Comparison of ENCODE assay signal across 8 cellular contexts in genomic region chr1:1351511-1352427, GRCh38. TPM values are rescaled to one million over a fixed set of nuclear protein-coding genes. Genes with fewer than 3 reads are reported as not detected.
DNase-seq lines count a peak whose midpoint lies in the region; ATAC-seq and TF ChIP-seq lines count a peak whose summit lies in the region.

No MANE protein-coding gene starts in this region.

- H3K4me3 Mint-ChIP-seq in CD4-positive, alpha-beta memory T cell = peak overlapping the region; percentile 26 to 91 (median 68)
- H3K4me3 Mint-ChIP-seq in osteocyte (ENCODE audit: unreplicated experiment) = peak overlapping the region; percentile 66

- H2AFZ ChIP-seq in fibroblast of lung (ENCODE audit: low read length) = no peak overlapping the region

- H3K27me3 ChIP-seq in CD4-positive, alpha-beta memory T cell (ENCODE audit: insufficient read depth, low read length) = no peaks in the 10 kb centered on the region
- H3K27me3 ChIP-seq in fibroblast of lung (ENCODE audit: control insufficient read depth, insufficient read depth, low read length) (no peaks in the 10 kb centered on the region), brain microvascular endothelial cell (replicated peaks) (no peaks in the 10 kb centered on the region)

- ATAC-seq in GM19455 (IDR thresholded peaks at IDR 0.05; ENCODE audit: unreplicated experiment) = no peak
- ATAC-seq in HG02759 (IDR thresholded peaks at IDR 0.05; ENCODE audit: unreplicated experiment) = no peak

- peaks cover 67% of the 10 kb centered on the region for H3K79me2 ChIP-seq in fibroblast of lung (ENCODE audit: control insufficient read depth, insufficient read depth, low read length)

- H3K9me3 Mint-ChIP-seq in CD4-positive, alpha-beta memory T cell = peaks cover 0 to 2% (median 0%) of the 10 kb centered on the region in 8 donors
- H3K9me3 Mint-ChIP-seq in osteocyte (ENCODE audit: unreplicated experiment) = no peaks in the 10 kb centered on the region

- H3K27me3 Mint-ChIP-seq in CD4-positive, alpha-beta memory T cell = peaks cover 4 to 11% of the 10 kb centered on the region in 2 donors
- no peaks in the 10 kb centered on the region for H3K27me3 Mint-ChIP-seq in osteocyte (ENCODE audit: unreplicated experiment)

- POLR2A ChIA-PET in CD4-positive, alpha-beta memory T cell (lab: Charles Lee; ENCODE audit: partially characterized antibody) = interaction anchor here (1.4 to 3.5 kb wide), 3 partner anchors 19 to 48 kb away, joined by 4 to 24 read pairs (median 6); partner anchors contain the start of genes AURKAIP1 and CCNL2

- intact Hi-C loops in CD4-positive, alpha-beta memory T cell (cut with micrococcal nuclease) = no loop called here

- DNase-seq in CD4-positive, alpha-beta memory T cell = no peak
- peak; percentile 55 to 71 for DNase-seq in fibroblast of lung (ENCODE audit: low read depth in 2 of 2)
- DNase-seq in osteocyte (ENCODE audit: extremely low spot score, unreplicated experiment) = no peak
- DNase-seq in brain microvascular endothelial cell = no peak
- DNase-seq in DMS153 (lab: John Stamatoyannopoulos, UW) = no peak

- peaks cover 2 to 32% (median 15%) of the 10 kb centered on the region in 4 donors for H3K4me1 Mint-ChIP-seq in CD4-positive, alpha-beta memory T cell
- peaks cover 41% of the 10 kb centered on the region for H3K4me1 Mint-ChIP-seq in osteocyte (ENCODE audit: unreplicated experiment)

- no peaks in the 10 kb centered on the region for H3K36me3 Mint-ChIP-seq in CD4-positive, alpha-beta memory T cell
- H3K36me3 Mint-ChIP-seq in osteocyte (ENCODE audit: unreplicated experiment) = peaks cover 9% of the 10 kb centered on the region

- no peak overlapping the region for H3K27ac ChIP-seq in CD4-positive, alpha-beta memory T cell (ENCODE audit: low read depth, low read length)
- peak overlapping the region; percentile 18 for H3K27ac ChIP-seq in fibroblast of lung (ENCODE audit: insufficient read depth, low read length)
- H3K27ac ChIP-seq in brain microvascular endothelial cell = no peak overlapping the region

- in situ Hi-C loops in brain microvascular endothelial cell (cut with HindIII; ENCODE audit: low pct_ligation_motif_present, low sequenced_read_pairs) = no loop called here

- no peaks in the 10 kb centered on the region for H4K20me1 ChIP-seq in fibroblast of lung (ENCODE audit: control insufficient read depth, extremely low read depth, insufficient read depth, low read length)

- CTCF ChIA-PET in CD4-positive, alpha-beta memory T cell (lab: Charles Lee; ENCODE audit: partially characterized antibody) = interaction anchor here (1.8 kb wide), 1 partner anchor 20 kb away, joined by 9 read pairs; no protein-coding TSS in a partner anchor

- H3K4me2 ChIP-seq in fibroblast of lung (ENCODE audit: extremely low read depth, insufficient read depth, low read length) = peak overlapping the region; percentile 44

- no peak overlapping the region for H3K9ac ChIP-seq in fibroblast of lung (ENCODE audit: insufficient read depth, low read length)

- H3K4me3 ChIP-seq in CD4-positive, alpha-beta memory T cell (ENCODE audit: low read length in 2 of 2) = no peak overlapping the region
- H3K4me3 ChIP-seq in fibroblast of lung (replicated peaks in 1 of 4; ENCODE audit: control extremely low read depth in 1 of 4, insufficient read depth in 1 of 4, low read depth in 3 of 4, low read length in 4 of 4) (peak overlapping the region in 1 of 4 experiments; percentile 45), brain microvascular endothelial cell (ENCODE audit: low read depth, low read length) (no peak overlapping the region)

- TF ChIP-seq CTCF in fibroblast of lung (conservative IDR thresholded peaks at IDR 0.05 in 1 of 2, IDR thresholded peaks at IDR 0.05 in 1 of 2; ENCODE audit: low read depth in 1 of 2, low read length in 2 of 2) (no peak), osteocyte (IDR thresholded peaks at IDR 0.05) (no peak), brain microvascular endothelial cell (IDR thresholded peaks at IDR 0.05; ENCODE audit: low read depth, low read length, missing control alignments) (no peak)

- H3K9me3 ChIP-seq in CD4-positive, alpha-beta memory T cell (ENCODE audit: control insufficient read depth in 1 of 2, low read length in 2 of 2) = no peaks in the 10 kb centered on the region
- no peaks in the 10 kb centered on the region for H3K9me3 ChIP-seq in fibroblast of lung (ENCODE audit: control insufficient read depth, insufficient read depth, low read depth, low read length)

- H3K4me1 ChIP-seq in CD4-positive, alpha-beta memory T cell (ENCODE audit: insufficient read depth, low read length) = peaks cover 27% of the 10 kb centered on the region
- H3K4me1 ChIP-seq in fibroblast of lung (ENCODE audit: control insufficient read depth, extremely low read depth, insufficient read depth, low read length) = peaks cover 19% of the 10 kb centered on the region

- H3K36me3 ChIP-seq in CD4-positive, alpha-beta memory T cell (ENCODE audit: insufficient read depth, low read length) = no peaks in the 10 kb centered on the region
- peaks cover 25% of the 10 kb centered on the region for H3K36me3 ChIP-seq in fibroblast of lung (ENCODE audit: control insufficient read depth, insufficient read depth, low read length)
- H3K36me3 ChIP-seq in brain microvascular endothelial cell (replicated peaks) = peaks cover 8% of the 10 kb centered on the region

- H3K27ac Mint-ChIP-seq in CD4-positive, alpha-beta memory T cell = peak overlapping the region in 2 of 7 donors; percentile 72 to 78
- H3K27ac Mint-ChIP-seq in osteocyte (ENCODE audit: unreplicated experiment) = peak overlapping the region; percentile 74

TF ChIP-seq in PFSK-1, 5 proteins besides CTCF, POLR2A, EP300 and RAD21:
- TF ChIP-seq SIN3A (IDR thresholded peaks at IDR 0.05; ENCODE audit: borderline replicate concordance, insufficient read depth, low read length) (no peak), TAF1 (IDR thresholded peaks at IDR 0.05; ENCODE audit: borderline replicate concordance, insufficient read depth, low read length) (no peak), FOXP2 (optimal IDR thresholded peaks at IDR 0.05; ENCODE audit: borderline replicate concordance, extremely low read depth, extremely low read length, insufficient read depth) (no peak), POLR2AphosphoS5 (IDR thresholded peaks at IDR 0.05; ENCODE audit: low read depth, low read length) (peak; percentile 49)

RNA-seq across cellular contexts. Expression of gene DVL1, which starts 2.6 kb away (rescaled TPM):
- 10 to 100 TPM; 43.7 to 44.6 TPM for total RNA-seq in CD4-positive, alpha-beta memory T cell
- polyA plus RNA-seq in CD4-positive, alpha-beta memory T cell = 1 to 10 TPM in 1 of 2 donors, under 1 TPM in 1; 0.19 to 1.9 TPM
- 148 TPM for polyA plus RNA-seq in PFSK-1 (2012; ENCODE audit: insufficient read length, low read depth)
- 78.3 and 107 TPM in 2 replicates for total RNA-seq in fibroblast of lung
- 9.1 and 12.5 TPM in 2 replicates for polyA plus RNA-seq in fibroblast of lung
- 23.4 and 43.6 TPM in 2 replicates for polyA plus RNA-seq in fibroblast of lung (2012)
- polyA minus RNA-seq in fibroblast of lung (ENCODE audit: low replicate concordance) = 14.8 and 16.0 TPM in 2 replicates
- 92.9 and 95.7 TPM in 2 replicates for total RNA-seq in osteocyte

RNA-seq across cellular contexts. Expression of gene MXRA8, which starts 6.6 kb away (rescaled TPM):
- under 1 TPM in 1 of 2 experiments, not detected in 1; 0.35 TPM for total RNA-seq in CD4-positive, alpha-beta memory T cell
- under 1 TPM in 1 of 2 donors, not detected in 1; 0.57 TPM for polyA plus RNA-seq in CD4-positive, alpha-beta memory T cell
- 218 TPM for polyA plus RNA-seq in PFSK-1 (2012; ENCODE audit: insufficient read length, low read depth)
- 262 and 397 TPM in 2 replicates for total RNA-seq in fibroblast of lung
- polyA plus RNA-seq in fibroblast of lung = 205 and 239 TPM in 2 replicates
- 320 and 409 TPM in 2 replicates for polyA plus RNA-seq in fibroblast of lung (2012)
- polyA minus RNA-seq in fibroblast of lung (ENCODE audit: low replicate concordance) = 638 and 877 TPM in 2 replicates
- total RNA-seq in osteocyte = 440 and 449 TPM in 2 replicates

RNA-seq across cellular contexts. Expression of gene TAS1R3, which starts 20.7 kb away (rescaled TPM):
- total RNA-seq in CD4-positive, alpha-beta memory T cell = 1 to 10 TPM; 1.5 TPM
- under 1 TPM in 1 of 2 donors, not detected in 1; 0.47 TPM for polyA plus RNA-seq in CD4-positive, alpha-beta memory T cell
- 1.1 TPM for polyA plus RNA-seq in PFSK-1 (2012; ENCODE audit: insufficient read length, low read depth)
- total RNA-seq in fibroblast of lung (0.17 and 0.26 TPM in 2 replicates), osteocyte (0.57 and 0.97 TPM in 2 replicates)
- 0.01 and 0.02 TPM in 2 replicates for polyA plus RNA-seq in fibroblast of lung
- 0.06 and 0.13 TPM in 2 replicates for polyA plus RNA-seq in fibroblast of lung (2012)
- not detected in 2 replicates for polyA minus RNA-seq in fibroblast of lung (ENCODE audit: low replicate concordance)

RNA-seq across cellular contexts. Expression of gene AURKAIP1, which starts 23.2 kb away (rescaled TPM):
- 10 to 100 TPM; 60.4 to 72.7 TPM for total RNA-seq in CD4-positive, alpha-beta memory T cell
- 100 to 1,000 TPM; 159 to 179 TPM for polyA plus RNA-seq in CD4-positive, alpha-beta memory T cell
- 369 TPM for polyA plus RNA-seq in PFSK-1 (2012; ENCODE audit: insufficient read length, low read depth)
- total RNA-seq in fibroblast of lung = 83.2 and 85.2 TPM in 2 replicates
- polyA plus RNA-seq in fibroblast of lung = 42.2 and 66.9 TPM in 2 replicates
- 92.6 and 179 TPM in 2 replicates for polyA plus RNA-seq in fibroblast of lung (2012)
- 7.1 and 8.1 TPM in 2 replicates for polyA minus RNA-seq in fibroblast of lung (ENCODE audit: low replicate concordance)
- 116 and 120 TPM in 2 replicates for total RNA-seq in osteocyte

RNA-seq across cellular contexts. Expression of gene CPTP, which starts 27.2 kb away (rescaled TPM):
- total RNA-seq in CD4-positive, alpha-beta memory T cell = 10 to 100 TPM; 25.0 to 28.3 TPM
- 10 to 100 TPM; 15.4 to 26.8 TPM for polyA plus RNA-seq in CD4-positive, alpha-beta memory T cell
- polyA plus RNA-seq in PFSK-1 (2012; ENCODE audit: insufficient read length, low read depth) = 70.2 TPM
- total RNA-seq in fibroblast of lung (9.0 and 10.1 TPM in 2 replicates), osteocyte (23.5 and 24.7 TPM in 2 replicates)
- polyA plus RNA-seq in fibroblast of lung = 6.0 and 6.2 TPM in 2 replicates
- polyA plus RNA-seq in fibroblast of lung (2012) = 13.5 and 18.1 TPM in 2 replicates
- polyA minus RNA-seq in fibroblast of lung (ENCODE audit: low replicate concordance) = 4.4 and 5.6 TPM in 2 replicates

Comparison
In these comparisons a context has a peak if more than half of its experiments do, and no peak if none do; other contexts are left out.
1. DNase-seq: peak in fibroblast of lung (2 of 2); none in CD4-positive, alpha-beta memory T cell (0 of 5), osteocyte (single experiment), brain microvascular endothelial cell (single experiment) and DMS153 (single experiment).
2. RNA of gene MXRA8, which starts 6.6 kb away (total RNA-seq): 440 to 449 TPM in osteocyte and 262 to 397 TPM in fibroblast of lung; 0.35 TPM in CD4-positive, alpha-beta memory T cell; every median in the first group is over 100 times any median in the second.